Comparison of ENCODE assay signal across 13 cellular contexts in the genomic region with DNA sequence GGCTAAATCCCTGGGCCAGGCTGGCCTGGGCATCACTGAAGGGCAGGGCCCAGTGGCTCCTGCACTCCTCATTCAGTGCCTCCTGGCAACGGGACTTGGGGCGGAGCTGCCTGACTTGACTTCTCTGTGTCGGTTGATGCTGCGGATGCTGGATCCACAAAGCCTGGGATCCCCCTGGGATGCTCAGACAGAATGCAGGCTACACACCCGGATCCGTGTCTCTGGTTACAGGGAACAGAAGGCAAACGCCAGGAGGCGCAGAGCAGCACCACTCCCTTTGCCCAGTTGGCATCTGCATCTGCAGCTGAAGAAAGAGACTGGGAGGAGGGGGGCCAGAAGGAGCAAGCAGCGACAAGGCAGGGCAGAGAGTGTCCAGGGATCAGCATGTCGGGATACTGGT.
DNase-seq lines count a peak whose midpoint lies in the region; ATAC-seq, FAIRE-seq and TF ChIP-seq lines count a peak whose summit lies in the region.
"Had no signal": no experiment of that assay in that cellular context is flagged by ENCODE, and none has a peak within 500 bp of the region (broad histone marks: within the 10 kb centered on the region; RNA-seq: fewer than 3 reads in every experiment).

No MANE protein-coding gene starts in this region.

- no peak for TF ChIP-seq CTCF in astrocyte (IDR thresholded peaks at IDR 0.05; ENCODE audit: insufficient read depth, low read depth, low read length)

- H2AFZ ChIP-seq in astrocyte (ENCODE audit: low read depth, low read length) = peak overlapping the region; percentile 85

- ATAC-seq in left ventricle myocardium superior = peak; percentile 4

- H3K27me3 ChIP-seq in astrocyte (ENCODE audit: insufficient read depth, low read length) = no peaks in the 10 kb centered on the region

- H4K20me1 ChIP-seq in astrocyte (ENCODE audit: insufficient read depth, low read length) = no peaks in the 10 kb centered on the region

- H3K9ac ChIP-seq in astrocyte (ENCODE audit: low read length) = peak overlapping the region; percentile 47

- no peaks in the 10 kb centered on the region for H3K36me3 Mint-ChIP-seq in astrocyte (ENCODE audit: low read depth, unreplicated experiment)
- H3K36me3 Mint-ChIP-seq: activated naive CD8-positive, alpha-beta T cell had no signal

- no peak for FAIRE-seq in astrocyte (lab: Jason Lieb, UNC)

- no peaks in the 10 kb centered on the region for H3K9me3 ChIP-seq in astrocyte (ENCODE audit: insufficient read depth, low read depth, low read length)
- H3K9me3 ChIP-seq: lower lobe of right lung had no signal

- H3K4me2 ChIP-seq in astrocyte (ENCODE audit: low read length) = peak overlapping the region; percentile 69

- peaks cover 22% of the 10 kb centered on the region for H3K27me3 Mint-ChIP-seq in astrocyte (ENCODE audit: low read depth, unreplicated experiment)

- no peak overlapping the region for H3K4me3 ChIP-seq in astrocyte (ENCODE audit: insufficient read depth, low read depth, low read length)
- H3K4me3 ChIP-seq: lower lobe of right lung had no signal

- H3K27ac Mint-ChIP-seq in astrocyte (ENCODE audit: unreplicated experiment) = peak overlapping the region; percentile 96
- H3K27ac Mint-ChIP-seq: activated naive CD8-positive, alpha-beta T cell had no signal

- no peaks in the 10 kb centered on the region for H3K79me2 ChIP-seq in astrocyte (ENCODE audit: insufficient read depth, low read length)

- H3K4me3 Mint-ChIP-seq in astrocyte (ENCODE audit: unreplicated experiment) = no peak overlapping the region
- H3K4me3 Mint-ChIP-seq: activated naive CD8-positive, alpha-beta T cell had no signal

- no peaks in the 10 kb centered on the region for H3K9me3 Mint-ChIP-seq in astrocyte (ENCODE audit: unreplicated experiment)

- intact Hi-C loops in left ventricle myocardium superior (cut with micrococcal nuclease) (no loop called here), posterior vena cava (cut with DNase I) (no loop called here)

- H3K4me1 ChIP-seq in astrocyte (ENCODE audit: insufficient read depth, low read length) = peaks cover 16% of the 10 kb centered on the region

- no peaks in the 10 kb centered on the region for H3K36me3 ChIP-seq in astrocyte (ENCODE audit: insufficient read depth, low read length)
- H3K36me3 ChIP-seq: lower lobe of right lung had no signal

- H3K4me1 Mint-ChIP-seq in astrocyte (ENCODE audit: low read depth, unreplicated experiment) = peaks cover 25% of the 10 kb centered on the region

- peak overlapping the region; percentile 78 for H3K27ac ChIP-seq in astrocyte (ENCODE audit: low read depth, low read length)
- H3K27ac ChIP-seq: lower lobe of right lung had no signal

- DNase-seq in HPDE6-E6E7 (ENCODE audit: extremely low spot score) = peak; percentile 12
- DNase-seq in astrocyte (ENCODE audit: low read depth) = no peak
- DNase-seq in left ventricle myocardium superior = no peak
- peak; percentile 59 for DNase-seq in stromal cell of bone marrow (ENCODE audit: low read depth)
- DNase-seq in amniotic stem cell (lab: John Stamatoyannopoulos, UW) = no peak
- DNase-seq in posterior vena cava (ENCODE audit: low spot score) = no peak
- DNase-seq in NCI-H1694 treated with DMSO at 0.1 percent for 48 hours (lab: John Stamatoyannopoulos, UW) = no peak
- no peak for DNase-seq in T-helper 2 cell
- DNase-seq: activated CD4-positive, alpha-beta T cell treated with anti-CD3 and anti-CD28 coated beads for 4 hours; lower lobe of right lung; NCI-H1092; retina had no signal

Comparison
In these comparisons a context has a peak if more than half of its experiments do, and no peak if none do; other contexts are left out.
1. DNase-seq: peak in HPDE6-E6E7 (single experiment) and stromal cell of bone marrow (single experiment); none in astrocyte (single experiment), left ventricle myocardium superior (single experiment), amniotic stem cell (single experiment), posterior vena cava (single experiment), NCI-H1694 treated with DMSO at 0.1 percent for 48 hours (single experiment) and T-helper 2 cell (0 of 5).